10 cellular contexts compared by ENCODE assay signal in genomic region chr2:121617042-121617599, GRCh38. TPM values are rescaled to one million over a fixed set of nuclear protein-coding genes. Genes with fewer than 3 reads are reported as not detected.
DNase-seq lines count a peak whose midpoint lies in the region; ATAC-seq, FAIRE-seq and TF ChIP-seq lines count a peak whose summit lies in the region.
"Had no signal": no experiment of that assay in that cellular context is flagged by ENCODE, and none has a peak within 500 bp of the region (broad histone marks: within the 10 kb centered on the region; RNA-seq: fewer than 3 reads in every experiment).

No MANE protein-coding gene starts in this region.

- peak; percentile 63 for ATAC-seq in GM18861 (IDR thresholded peaks at IDR 0.05; ENCODE audit: unreplicated experiment)
- ATAC-seq in HG03095 (IDR thresholded peaks at IDR 0.05; ENCODE audit: unreplicated experiment) = peak; percentile 55
- ATAC-seq in activated B cell treated with CpG ODN at 0.5 μM for 24 hours (ENCODE audit: low read depth) = peak; percentile 64
- ATAC-seq in naive thymus-derived CD8-positive, alpha-beta T cell = peak; percentile 70 to 90
- ATAC-seq: sciatic nerve had no signal

- no TSS peak for BruUV-seq in mammary epithelial cell (replicated peaks; lab: Mats Ljungman, UMichigan)

- no peaks in the 10 kb centered on the region for H3K9me3 Mint-ChIP-seq in activated B cell treated with CpG ODN at 0.5 μM for 24 hours
- H3K9me3 Mint-ChIP-seq in naive thymus-derived CD8-positive, alpha-beta T cell = peaks cover 0 to 4% (median 0%) of the 10 kb centered on the region in 9 donors

- no peaks in the 10 kb centered on the region for H3K9me3 ChIP-seq in mammary epithelial cell (replicated peaks; ENCODE audit: insufficient read depth, low read length)

- intact Hi-C loops in activated B cell treated with CpG ODN at 0.5 μM for 24 hours (cut with micrococcal nuclease) (loop anchor here (2.0 kb wide), 1 partner anchor 32 kb away; the partner anchor contains the start of gene CLASP1), mammary epithelial cell (cut with micrococcal nuclease) (no loop called here)

- H4K20me1 ChIP-seq in mammary epithelial cell (ENCODE audit: insufficient read depth, low read length) = no peaks in the 10 kb centered on the region

- no peaks in the 10 kb centered on the region for H3K27me3 Mint-ChIP-seq in activated B cell treated with CpG ODN at 0.5 μM for 24 hours
- H3K27me3 Mint-ChIP-seq in naive thymus-derived CD8-positive, alpha-beta T cell = no peaks in the 10 kb centered on the region

- H3K36me3 ChIP-seq in mammary epithelial cell (ENCODE audit: insufficient read depth, low read length) = peaks cover 2% of the 10 kb centered on the region

- H3K27ac Mint-ChIP-seq in activated B cell treated with CpG ODN at 0.5 μM for 24 hours = no peak overlapping the region
- H3K27ac Mint-ChIP-seq in naive thymus-derived CD8-positive, alpha-beta T cell = no peak overlapping the region

- CTCF ChIA-PET in activated B cell treated with CpG ODN at 0.5 μM for 24 hours (lab: Charles Lee) = no interaction called here
- CTCF ChIA-PET in mammary epithelial cell (lab: Charles Lee; ENCODE audit: low non-redundant PET) = no interaction called here

- no peak overlapping the region for H3K4me3 Mint-ChIP-seq in activated B cell treated with CpG ODN at 0.5 μM for 24 hours
- H3K4me3 Mint-ChIP-seq in naive thymus-derived CD8-positive, alpha-beta T cell = no peak overlapping the region

- no peaks in the 10 kb centered on the region for H3K4me1 ChIP-seq in mammary epithelial cell (ENCODE audit: insufficient read depth, low read length)

- H3K9ac ChIP-seq in mammary epithelial cell (ENCODE audit: insufficient read depth, low read length) = no peak overlapping the region
- H3K9ac ChIP-seq: KMS-11 had no signal

- TF ChIP-seq CTCF in activated B cell treated with CpG ODN at 0.5 μM for 24 hours (IDR thresholded peaks at IDR 0.05) = no peak
- no peak for TF ChIP-seq CTCF in mammary epithelial cell (conservative IDR thresholded peaks at IDR 0.05 in 1 of 2, IDR thresholded peaks at IDR 0.05 in 1 of 2; ENCODE audit: extremely low read depth in 1 of 2, insufficient read depth in 1 of 2, low read depth in 1 of 2, low read length in 2 of 2)

- dilution Hi-C loops in mammary epithelial cell (cut with HindIII; ENCODE audit: low sequenced_read_pairs) = loop anchor here (5.0 kb wide), 1 partner anchor 60 kb away; no protein-coding TSS in a partner anchor

- peaks cover 22% of the 10 kb centered on the region for H3K36me3 Mint-ChIP-seq in activated B cell treated with CpG ODN at 0.5 μM for 24 hours (ENCODE audit: low read depth)
- H3K36me3 Mint-ChIP-seq in naive thymus-derived CD8-positive, alpha-beta T cell = peaks cover 0 to 18% (median 9%) of the 10 kb centered on the region in 3 donors

- in situ Hi-C loops in mammary epithelial cell (cut with MboI; ENCODE audit: low sequenced_read_pairs in 2 of 2) = no loop called here

- POLR2A ChIA-PET in activated B cell treated with CpG ODN at 0.5 μM for 24 hours (lab: Charles Lee) = interaction anchor here (0.6 to 1.3 kb wide), 2 partner anchors 20 to 32 kb away, joined by 3 to 4 read pairs; partner anchors contain the start of gene CLASP1
- POLR2A ChIA-PET in naive thymus-derived CD8-positive, alpha-beta T cell (lab: Charles Lee) = no interaction called here

- DNase-seq in activated B cell treated with CpG ODN at 0.5 μM for 24 hours (no peak), NCI-H1694 (lab: John Stamatoyannopoulos, UW) (no peak), mammary epithelial cell (no peak), urothelium cell line (ENCODE audit: low spot score) (no peak), NCI-H1048 (lab: John Stamatoyannopoulos, UW) (no peak)
- DNase-seq in naive thymus-derived CD8-positive, alpha-beta T cell = peak in 5 of 10 donors; percentile 8 to 36 (median 20)

- H3K27me3 ChIP-seq in mammary epithelial cell (ENCODE audit: insufficient read depth, low read length) = no peaks in the 10 kb centered on the region

- FAIRE-seq in urothelium cell line (lab: Jason Lieb, UNC) = no peak

- 73% methylated on average over 4 of the region's 4 CpGs for WGBS in mammary epithelial cell (ENCODE audit: low coverage, missing lambda C conversion rate)

- no peak overlapping the region for H3K27ac ChIP-seq in mammary epithelial cell (ENCODE audit: insufficient read depth, low read depth, low read length)
- H3K27ac ChIP-seq: KMS-11 had no signal

- H2AFZ ChIP-seq in mammary epithelial cell (ENCODE audit: low read depth, low read length) = no peak overlapping the region

- peaks cover 5% of the 10 kb centered on the region for H3K4me1 Mint-ChIP-seq in activated B cell treated with CpG ODN at 0.5 μM for 24 hours
- peaks cover 6 to 21% (median 11%) of the 10 kb centered on the region in 4 donors for H3K4me1 Mint-ChIP-seq in naive thymus-derived CD8-positive, alpha-beta T cell

- no peak overlapping the region for H3K4me2 ChIP-seq in mammary epithelial cell (ENCODE audit: insufficient read depth, low read depth, low read length)
- H3K4me2 ChIP-seq: KMS-11 had no signal

- H3K4me3 ChIP-seq in mammary epithelial cell (replicated peaks in 1 of 3; ENCODE audit: insufficient read depth in 1 of 3, low read depth in 2 of 3, low read length in 3 of 3) = no peak overlapping the region

- H3K79me2 ChIP-seq in mammary epithelial cell (ENCODE audit: insufficient read depth, low read length) = peaks cover 88% of the 10 kb centered on the region

RNA-seq across cellular contexts. Expression of gene CLASP1, which starts 32.1 kb away (rescaled TPM):
- total RNA-seq in activated B cell treated with CpG ODN at 0.5 μM for 24 hours (56.6 and 65.0 TPM in 2 replicates), mammary epithelial cell (100 to 1,000 TPM; 112 to 248 TPM)
- 10 to 100 TPM; 72.1 to 73.5 TPM for total RNA-seq in naive thymus-derived CD8-positive, alpha-beta T cell
- 10 to 100 TPM; 10.8 to 15.2 (median 12.5) TPM for polyA plus RNA-seq in naive thymus-derived CD8-positive, alpha-beta T cell
- polyA plus RNA-seq in mammary epithelial cell = 9.7 TPM
- 161 TPM for polyA minus RNA-seq in mammary epithelial cell
